In the genomic region with DNA sequence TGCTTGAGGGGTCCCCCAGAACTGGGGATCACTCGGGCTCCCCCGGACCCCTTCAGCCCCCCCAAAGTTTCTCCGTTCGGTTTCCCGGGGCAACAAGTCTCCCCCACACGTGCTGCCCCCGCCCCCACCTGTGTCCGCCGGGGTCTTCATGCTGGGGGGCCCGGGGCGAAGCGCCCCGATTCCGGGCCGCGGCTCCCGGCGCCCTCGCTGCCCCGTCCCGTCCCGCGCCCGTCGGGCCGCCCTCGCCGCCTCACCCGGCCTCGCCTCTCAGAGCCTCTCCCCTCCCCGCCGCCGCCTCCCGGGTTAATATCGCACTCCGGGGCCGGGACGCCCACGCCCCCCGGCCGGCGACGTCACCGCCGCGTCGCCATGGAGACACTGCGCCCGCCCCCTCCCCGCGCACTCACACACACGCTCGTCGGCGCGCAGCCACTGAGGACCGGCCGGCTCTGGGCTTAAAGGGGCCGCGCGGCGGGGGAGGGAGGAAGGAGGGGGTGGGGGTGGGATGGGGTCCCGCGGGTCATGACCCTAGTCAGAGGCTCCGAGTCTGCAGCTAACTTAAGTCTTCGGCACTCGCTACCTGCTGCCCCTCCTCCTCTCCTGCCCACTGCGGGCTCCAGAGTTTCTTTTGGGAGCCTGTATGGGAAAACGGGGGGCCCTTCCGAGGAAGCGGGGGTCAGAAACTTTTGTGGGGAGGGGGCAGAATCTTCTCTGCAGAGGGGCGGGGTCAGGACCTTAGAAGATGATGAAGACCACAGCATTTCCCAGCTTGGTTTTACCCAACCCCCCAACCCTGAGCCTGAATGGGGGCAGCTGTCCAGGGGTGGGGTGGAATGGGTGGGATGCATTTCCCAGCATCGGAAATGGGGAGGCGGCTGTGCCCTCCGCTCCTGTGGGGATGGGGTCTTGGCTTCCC, we compare ENCODE assay signal across 8 cellular contexts. TPM values are rescaled to one million over a fixed set of nuclear protein-coding genes. Genes with fewer than 3 reads are reported as not detected.
DNase-seq lines count a peak whose midpoint lies in the region; ATAC-seq and TF ChIP-seq lines count a peak whose summit lies in the region.

A gene (minus strand): TSS at position 279 of the 916 bp plus-strand sequence. CDS start 129 bp downstream, at position 150.

- H3K4me3 ChIP-seq in right cardiac atrium (ENCODE audit: low read length), result peak within 1 kb of the TSS; percentile 89
- peak within 1 kb of the TSS; percentile 91 for H3K4me3 ChIP-seq in rectal smooth muscle tissue (ENCODE audit: low read length)
- peak within 1 kb of the TSS; percentile 85 to 88 for H3K4me3 ChIP-seq in uterus

- H3K9me3 Mint-ChIP-seq in T-helper 2 cell treated with Interferon-gamma antibody and Interleukin-4, amounts not matched to agents 5 μg/mL and 100 μg/mL, for 36 hours, result no peaks in the 10 kb centered on the region

- peak; percentile 98 to 100 for TF ChIP-seq POLR2A in uterus (IDR thresholded peaks at IDR 0.05)

- H3K9me3 ChIP-seq in right cardiac atrium (ENCODE audit: control insufficient read depth, low read length) (no peaks in the 10 kb centered on the region), uterus (no peaks in the 10 kb centered on the region)

- TF ChIP-seq CTCF in uterus (IDR thresholded peaks at IDR 0.05), result peak in 2 of 4 experiments; percentile 17 to 37

- H3K27me3 Mint-ChIP-seq in T-helper 2 cell treated with Interferon-gamma antibody and Interleukin-4, amounts not matched to agents 5 μg/mL and 100 μg/mL, for 36 hours (ENCODE audit: low read depth), result peaks cover 10% of the 10 kb centered on the region

- peak; percentile 95 for DNase-seq in GM03348 (ENCODE audit: low spot score)
- DNase-seq in NCI-H1436 treated with DMSO at 0.1 percent for 48 hours (lab: John Stamatoyannopoulos, UW), result peak; percentile 37
- peak; percentile 93 for DNase-seq in T-helper 2 cell treated with Interferon-gamma antibody and Interleukin-4, amounts not matched to agents 5 μg/mL and 100 μg/mL, for 36 hours (ENCODE audit: low spot score)
- DNase-seq in anterior cingulate cortex (lab: John Stamatoyannopoulos, UW), result peak; percentile 31 to 96 (median 91)
- DNase-seq in right cardiac atrium, result peak; percentile 95 to 98 (median 98)
- DNase-seq in uterus, result peak; percentile 93 to 95

- peaks cover 21% of the 10 kb centered on the region for H3K4me1 Mint-ChIP-seq in T-helper 2 cell treated with Interferon-gamma antibody and Interleukin-4, amounts not matched to agents 5 μg/mL and 100 μg/mL, for 36 hours (ENCODE audit: low read depth)

- H3K27ac ChIP-seq in right cardiac atrium (ENCODE audit: low read length) (peak within 1 kb of the TSS; percentile 95), rectal smooth muscle tissue (ENCODE audit: low read depth, low read length) (peak within 1 kb of the TSS; percentile 99), uterus (peak within 1 kb of the TSS; percentile 99 to 100)

- ATAC-seq in HG02610 (IDR thresholded peaks at IDR 0.05; ENCODE audit: unreplicated experiment), result peak; percentile 63
- ATAC-seq in right cardiac atrium, result peak; percentile 82 to 84

- H3K4me3 Mint-ChIP-seq in T-helper 2 cell treated with Interferon-gamma antibody and Interleukin-4, amounts not matched to agents 5 μg/mL and 100 μg/mL, for 36 hours, result peak within 1 kb of the TSS; percentile 64

- peaks cover 10% of the 10 kb centered on the region for H3K4me1 ChIP-seq in right cardiac atrium (ENCODE audit: control insufficient read depth, insufficient read depth, low read length)
- H3K4me1 ChIP-seq in rectal smooth muscle tissue (ENCODE audit: control insufficient read depth, insufficient read depth, low read length), result peaks cover 26% of the 10 kb centered on the region
- peaks cover 7 to 17% of the 10 kb centered on the region in 2 donors for H3K4me1 ChIP-seq in uterus

- under 1% methylated on average over 75 of the region's 75 CpGs for WGBS in right cardiac atrium

- intact Hi-C loops in right cardiac atrium (cut with DNase I), result no loop called here
- intact Hi-C loops in uterus (cut with DNase I; ENCODE audit: low total_unique reads), result no loop called here

- H3K36me3 ChIP-seq in rectal smooth muscle tissue (ENCODE audit: control insufficient read depth, insufficient read depth, low read length) (peaks cover 3% of the 10 kb centered on the region), uterus (no peaks in the 10 kb centered on the region)

- H3K36me3 Mint-ChIP-seq in T-helper 2 cell treated with Interferon-gamma antibody and Interleukin-4, amounts not matched to agents 5 μg/mL and 100 μg/mL, for 36 hours (ENCODE audit: low read depth), result peaks cover 4% of the 10 kb centered on the region

- H3K27ac Mint-ChIP-seq in T-helper 2 cell treated with Interferon-gamma antibody and Interleukin-4, amounts not matched to agents 5 μg/mL and 100 μg/mL, for 36 hours, result peak within 1 kb of the TSS; percentile 86

- H3K27me3 ChIP-seq in right cardiac atrium (ENCODE audit: control insufficient read depth, insufficient read depth), result no peaks in the 10 kb centered on the region
- no peaks in the 10 kb centered on the region for H3K27me3 ChIP-seq in rectal smooth muscle tissue (ENCODE audit: control insufficient read depth, insufficient read depth, low read length)
- H3K27me3 ChIP-seq in uterus, result no peaks in the 10 kb centered on the region

- peak within 1 kb of the TSS; percentile 96 for H3K9ac ChIP-seq in rectal smooth muscle tissue (ENCODE audit: low read length)

RNA-seq across cellular contexts. Expression of the gene that starts here (rescaled TPM):
- total RNA-seq in right cardiac atrium, result 10 to 100 TPM; 33.3 to 58.1 (median 48.1) TPM
- polyA plus RNA-seq in right cardiac atrium, result 39.1 TPM
- total RNA-seq in uterus, result 100 to 1,000 TPM in 1 of 4 donors, 10 to 100 TPM in 3; 14.1 to 141 (median 42.9) TPM

Comparison
In these comparisons a context has a peak if more than half of its experiments do, and no peak if none do; other contexts are left out.
1. Peak in every context shown above with its lines: DNase-seq, ATAC-seq, H3K4me3 ChIP-seq and H3K27ac ChIP-seq.
2. DNase-seq: peak in every context shown above with its lines; median percentile 98 in right cardiac atrium; 95 in GM03348; 94 in uterus; 93 in T-helper 2 cell treated with Interferon-gamma antibody and Interleukin-4, amounts not matched to agents 5 μg/mL and 100 μg/mL, for 36 hours; 91 in anterior cingulate cortex; 37 in NCI-H1436 treated with DMSO at 0.1 percent for 48 hours.